1 cellular context compared by ENCODE assay signal in genomic region chr6:26327450-26328264, GRCh38.
TF ChIP-seq lines count a peak whose summit lies in the region.

No MANE protein-coding gene starts in this region.

TF ChIP-seq in HEK293, 187 proteins besides CTCF, POLR2A, EP300 and RAD21 (continued from another document):
- TF ChIP-seq, protein P1, sequence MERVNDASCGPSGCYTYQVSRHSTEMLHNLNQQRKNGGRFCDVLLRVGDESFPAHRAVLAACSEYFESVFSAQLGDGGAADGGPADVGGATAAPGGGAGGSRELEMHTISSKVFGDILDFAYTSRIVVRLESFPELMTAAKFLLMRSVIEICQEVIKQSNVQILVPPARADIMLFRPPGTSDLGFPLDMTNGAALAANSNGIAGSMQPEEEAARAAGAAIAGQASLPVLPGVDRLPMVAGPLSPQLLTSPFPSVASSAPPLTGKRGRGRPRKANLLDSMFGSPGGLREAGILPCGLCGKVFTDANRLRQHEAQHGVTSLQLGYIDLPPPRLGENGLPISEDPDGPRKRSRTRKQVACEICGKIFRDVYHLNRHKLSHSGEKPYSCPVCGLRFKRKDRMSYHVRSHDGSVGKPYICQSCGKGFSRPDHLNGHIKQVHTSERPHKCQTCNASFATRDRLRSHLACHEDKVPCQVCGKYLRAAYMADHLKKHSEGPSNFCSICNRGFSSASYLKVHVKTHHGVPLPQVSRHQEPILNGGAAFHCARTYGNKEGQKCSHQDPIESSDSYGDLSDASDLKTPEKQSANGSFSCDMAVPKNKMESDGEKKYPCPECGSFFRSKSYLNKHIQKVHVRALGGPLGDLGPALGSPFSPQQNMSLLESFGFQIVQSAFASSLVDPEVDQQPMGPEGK (tag by site-specific recombination; IDR thresholded peaks at IDR 0.05) = no peak
- TF ChIP-seq MEIS1 (CRISPR knock-in tag; IDR thresholded peaks at IDR 0.05; ENCODE audit: borderline replicate concordance) (no peak), SCRT2 (tag by site-specific recombination; IDR thresholded peaks at IDR 0.05) (no peak), ZNF530 (tag by site-specific recombination; IDR thresholded peaks at IDR 0.05; ENCODE audit: low read depth) (no peak)
TF ChIP-seq in HEK293: peak in this region for 63.
